In the genomic region with DNA sequence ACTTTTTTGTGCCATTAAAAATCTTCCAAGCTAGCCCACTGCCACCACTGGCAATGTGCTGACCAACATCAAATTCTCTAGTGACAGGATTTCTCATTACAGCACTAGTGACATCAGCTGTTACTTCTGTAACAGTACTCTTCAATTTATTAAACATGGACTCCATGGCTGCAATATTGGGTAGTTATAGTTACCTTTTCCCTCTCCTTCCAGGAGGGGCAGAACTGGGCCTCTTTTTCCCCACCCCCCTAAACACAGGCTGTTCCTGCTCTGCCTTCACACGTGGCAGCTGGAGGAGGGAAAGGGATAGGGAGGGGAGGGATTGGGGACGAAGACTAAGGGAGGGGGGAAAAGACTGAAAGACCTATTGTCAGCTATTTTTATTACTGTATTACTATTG, we compare ENCODE assay signal across 16 cellular contexts. TPM values are rescaled to one million over a fixed set of nuclear protein-coding genes. Genes with fewer than 3 reads are reported as not detected.
DNase-seq lines count a peak whose midpoint lies in the region; ATAC-seq and TF ChIP-seq lines count a peak whose summit lies in the region.
"Had no signal": no experiment of that assay in that cellular context is flagged by ENCODE, and none has a peak within 500 bp of the region (broad histone marks: within the 10 kb centered on the region; RNA-seq: fewer than 3 reads in every experiment).

No MANE protein-coding gene starts in this region.

- H3K4me2 ChIP-seq in DOHH2 (ENCODE audit: low read length): peak overlapping the region; percentile 62

- H3K4me1 ChIP-seq in DOHH2 (ENCODE audit: control insufficient read depth, low read length) (peaks cover 26% of the 10 kb centered on the region), heart right ventricle (peaks cover 5 to 78% (median 48%) of the 10 kb centered on the region in 9 donors), gastrocnemius medialis (peaks cover 45 to 61% of the 10 kb centered on the region in 2 donors)

- intact Hi-C loops in heart right ventricle (cut with DNase I) (loop anchor here in 3 of 10 donors (2.0 to 5.0 kb wide), 2 partner anchors 38 to 39 kb away; partner anchors contain the start of genes STRADB (in 3 of the 3) and TRAK2 (in 3 of the 3)), gastrocnemius medialis (cut with DNase I; ENCODE audit: low total_unique reads) (no loop called here)

- H3K9me3 ChIP-seq in DOHH2 (ENCODE audit: control insufficient read depth, insufficient read depth, low read length) (no peaks in the 10 kb centered on the region), heart right ventricle (no peaks in the 10 kb centered on the region), gastrocnemius medialis (no peaks in the 10 kb centered on the region)

- WGBS in heart right ventricle, 2 donors: 14 to 19% methylated on average over 2 of the region's 2 CpGs

- H4K20me1 ChIP-seq in DOHH2 (ENCODE audit: control insufficient read depth, insufficient read depth, low read depth, low read length): no peaks in the 10 kb centered on the region

- in situ Hi-C loops in gastrocnemius medialis (cut with MboI; ENCODE audit: low sequenced_read_pairs in 4 of 4): no loop called here

- ATAC-seq in heart right ventricle (peak; percentile 29 to 82 (median 54)), gastrocnemius medialis (no peak), HG03565 (IDR thresholded peaks at IDR 0.05; ENCODE audit: unreplicated experiment) (no peak)

- DNase-seq in NCI-H524 treated with DMSO at 0.1 percent for 48 hours (lab: John Stamatoyannopoulos, UW) (peak; percentile 13), heart right ventricle (no peak), gastrocnemius medialis (no peak), NCI-H446 (lab: John Stamatoyannopoulos, UW) (no peak)
- no peak for DNase-seq in activated naive CD4-positive, alpha-beta T cell (lab: John Stamatoyannopoulos, UW)
- DNase-seq: activated CD4-positive, alpha-beta memory T cell treated with anti-CD3 and anti-CD28 coated beads for 36 hours; activated naive CD4-positive, alpha-beta T cell treated with anti-CD3 and anti-CD28 coated beads, Interleukin-2, amount 50 U/mL, for 16 hours; activated T-cell treated with anti-CD3 and anti-CD28 coated beads, Interleukin-2, amount 50 U/mL, for 1 hour; NCI-H1436; nephron progenitor cell; SHP77 treated with DMSO at 0.1 percent for 48 hours; stimulated activated CD4-positive, alpha-beta T cell treated with anti-CD3 and anti-CD28 coated beads, Interleukin-4, amount 100 ng/mL, for 24 hours had no signal

- TF ChIP-seq POLR2A in gastrocnemius medialis (IDR thresholded peaks at IDR 0.05): no peak

- no peaks in the 10 kb centered on the region for H3K27me3 ChIP-seq in DOHH2 (ENCODE audit: control insufficient read depth, low read length)
- no peaks in the 10 kb centered on the region for H3K27me3 ChIP-seq in heart right ventricle
- no peaks in the 10 kb centered on the region for H3K27me3 ChIP-seq in gastrocnemius medialis

- H3K79me2 ChIP-seq in DOHH2 (ENCODE audit: control insufficient read depth, low read length): peaks cover 18% of the 10 kb centered on the region

- H3F3A ChIP-seq in DOHH2 (ENCODE audit: control insufficient read depth, insufficient read depth): no peaks in the 10 kb centered on the region

- no peaks in the 10 kb centered on the region for H3K9me2 ChIP-seq in DOHH2 (replicated peaks; ENCODE audit: control insufficient read depth, low read length)

- H3K4me3 ChIP-seq in DOHH2 (ENCODE audit: low read length) (no peak overlapping the region), heart right ventricle (no peak overlapping the region), gastrocnemius medialis (no peak overlapping the region)
- H3K4me3 ChIP-seq: smooth muscle cell had no signal

- TF ChIP-seq CTCF in DOHH2 (IDR thresholded peaks at IDR 0.05; ENCODE audit: low read depth, low read length, poor library complexity, severe bottlenecking) (no peak), heart right ventricle (IDR thresholded peaks at IDR 0.05) (peak in 1 of 9 donors; percentile 24), gastrocnemius medialis (IDR thresholded peaks at IDR 0.05 in 4 of 5, conservative IDR thresholded peaks at IDR 0.05 in 1 of 5) (no peak)

- H3K36me3 ChIP-seq in DOHH2 (ENCODE audit: control insufficient read depth, low read length) (no peaks in the 10 kb centered on the region), heart right ventricle (peaks cover 0 to 3% (median 0%) of the 10 kb centered on the region in 9 donors), gastrocnemius medialis (no peaks in the 10 kb centered on the region)

- H3K27ac ChIP-seq in DOHH2 (ENCODE audit: low read depth, low read length): no peak overlapping the region
- peak overlapping the region; percentile 24 to 90 (median 80) for H3K27ac ChIP-seq in heart right ventricle
- H3K27ac ChIP-seq in gastrocnemius medialis: peak overlapping the region; percentile 37 to 65 (median 60)

RNA-seq across cellular contexts. Expression of gene TRAK2, which starts 38.1 kb away (rescaled TPM):
- total RNA-seq in heart right ventricle (100 to 1,000 TPM; 124 to 190 (median 169) TPM), gastrocnemius medialis (10 to 100 TPM; 16.1 to 46.7 (median 26.5) TPM)
- 10 to 100 TPM; 16.6 to 49.5 TPM for polyA plus RNA-seq in heart right ventricle

RNA-seq across cellular contexts. Expression of gene STRADB, which starts 38.4 kb away (rescaled TPM):
- total RNA-seq in heart right ventricle (10 to 100 TPM; 43.1 to 77.6 (median 58.6) TPM), gastrocnemius medialis (100 to 1,000 TPM in 3 of 4 donors, 10 to 100 TPM in 1; 90.6 to 187 (median 129) TPM)
- 10 to 100 TPM; 20.3 to 53.0 TPM for polyA plus RNA-seq in heart right ventricle

RNA-seq across cellular contexts. Expression of gene FLACC1, which starts 56.0 kb away (rescaled TPM):
- total RNA-seq in heart right ventricle: 10 to 100 TPM in 4 of 10 donors, 1 to 10 TPM in 6; 5.6 to 15.9 (median 8.4) TPM
- 1 to 10 TPM in 1 of 2 donors, under 1 TPM in 1; 0.88 to 6.2 TPM for polyA plus RNA-seq in heart right ventricle
- 1 to 10 TPM in 3 of 4 donors, under 1 TPM in 1; 0.72 to 1.7 (median 1.4) TPM for total RNA-seq in gastrocnemius medialis
- total RNA-seq: Daoy had no signal
- polyA plus RNA-seq: smooth muscle cell had no signal

Comparison
In these comparisons a context has a peak if more than half of its experiments do, and no peak if none do; other contexts are left out.
1. ATAC-seq: peak in heart right ventricle (8 of 8); none in gastrocnemius medialis (0 of 2) and HG03565 (single experiment).